Comparison of ENCODE assay signal across 1 cellular context in the genomic region with DNA sequence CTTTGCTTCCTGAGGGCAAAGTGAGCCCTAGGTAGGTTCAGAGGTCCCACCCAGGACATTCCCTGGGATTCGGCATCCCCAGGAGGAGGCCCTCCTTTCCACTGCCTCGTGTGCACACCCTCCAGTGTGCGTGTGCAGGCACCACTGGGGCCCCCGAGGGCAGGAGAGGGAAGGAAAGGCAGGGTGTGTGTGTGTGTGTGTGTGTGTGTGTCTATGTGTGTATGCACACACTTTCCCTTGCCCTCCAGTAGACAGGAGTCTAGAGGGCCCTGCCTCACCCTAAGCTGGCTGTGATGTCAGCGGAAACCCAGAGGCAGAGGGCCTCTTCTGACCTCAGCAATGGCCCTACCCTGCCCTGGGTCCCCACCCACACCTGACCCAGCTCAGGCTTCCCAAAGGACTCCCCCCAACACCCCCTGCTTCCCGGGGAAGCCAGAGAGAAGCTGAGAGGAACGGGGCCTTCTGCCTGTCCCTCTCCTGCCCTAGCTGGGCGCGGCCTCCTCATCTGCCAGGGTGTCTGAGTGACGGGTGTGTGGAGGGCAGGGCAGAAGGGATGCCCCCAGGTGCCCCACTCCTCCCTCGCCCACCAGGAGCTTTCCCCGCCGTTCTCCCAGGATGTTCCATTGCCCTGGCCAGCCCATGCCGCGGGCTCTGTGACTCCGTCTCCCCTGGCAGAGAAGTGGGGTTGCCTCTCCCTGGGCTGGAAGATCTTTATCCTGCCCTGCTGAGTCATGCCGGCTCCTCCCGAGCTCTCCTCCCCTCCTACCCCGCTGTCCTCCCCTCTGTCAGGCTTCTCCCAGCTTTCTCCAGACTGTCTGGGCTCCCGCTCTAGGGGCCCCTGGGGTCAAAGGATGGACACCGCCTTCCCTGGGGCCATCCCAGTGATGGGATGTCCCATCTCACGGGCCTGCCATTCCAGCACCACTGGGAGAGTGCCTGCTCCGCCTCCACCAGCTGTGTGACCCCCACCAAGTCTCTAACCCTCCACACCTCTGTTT.
TF ChIP-seq lines count a peak whose summit lies in the region.

No MANE protein-coding gene starts in this region.

TF ChIP-seq in HepG2, 621 proteins besides CTCF, POLR2A, EP300 and RAD21:
- no peak for TF ChIP-seq ELF4 (CRISPR knock-in tag; IDR thresholded peaks at IDR 0.05; ENCODE audit: borderline replicate concordance)
- no peak for TF ChIP-seq DMAP1 (CRISPR knock-in tag; IDR thresholded peaks at IDR 0.05)
- TF ChIP-seq, protein P1, sequence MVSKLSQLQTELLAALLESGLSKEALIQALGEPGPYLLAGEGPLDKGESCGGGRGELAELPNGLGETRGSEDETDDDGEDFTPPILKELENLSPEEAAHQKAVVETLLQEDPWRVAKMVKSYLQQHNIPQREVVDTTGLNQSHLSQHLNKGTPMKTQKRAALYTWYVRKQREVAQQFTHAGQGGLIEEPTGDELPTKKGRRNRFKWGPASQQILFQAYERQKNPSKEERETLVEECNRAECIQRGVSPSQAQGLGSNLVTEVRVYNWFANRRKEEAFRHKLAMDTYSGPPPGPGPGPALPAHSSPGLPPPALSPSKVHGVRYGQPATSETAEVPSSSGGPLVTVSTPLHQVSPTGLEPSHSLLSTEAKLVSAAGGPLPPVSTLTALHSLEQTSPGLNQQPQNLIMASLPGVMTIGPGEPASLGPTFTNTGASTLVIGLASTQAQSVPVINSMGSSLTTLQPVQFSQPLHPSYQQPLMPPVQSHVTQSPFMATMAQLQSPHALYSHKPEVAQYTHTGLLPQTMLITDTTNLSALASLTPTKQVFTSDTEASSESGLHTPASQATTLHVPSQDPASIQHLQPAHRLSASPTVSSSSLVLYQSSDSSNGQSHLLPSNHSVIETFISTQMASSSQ (IDR thresholded peaks at IDR 0.05; ENCODE audit: low read depth), result no peak
- TF ChIP-seq, protein P1 (CRISPR knock-in tag; IDR thresholded peaks at IDR 0.05; ENCODE audit: borderline replicate concordance), result no peak
- no peak for TF ChIP-seq ZNF614 (CRISPR knock-in tag; IDR thresholded peaks at IDR 0.05; ENCODE audit: borderline replicate concordance)
- TF ChIP-seq ZNF253 (CRISPR knock-in tag; IDR thresholded peaks at IDR 0.05; ENCODE audit: borderline replicate concordance), result no peak
- TF ChIP-seq FOSL2 (CRISPR knock-in tag; IDR thresholded peaks at IDR 0.05), result peak; percentile 45; the same call in 1 of the 2 replicates
- peak; percentile 88 for TF ChIP-seq ZNF263 (CRISPR knock-in tag; IDR thresholded peaks at IDR 0.05)
- TF ChIP-seq, protein P2, sequence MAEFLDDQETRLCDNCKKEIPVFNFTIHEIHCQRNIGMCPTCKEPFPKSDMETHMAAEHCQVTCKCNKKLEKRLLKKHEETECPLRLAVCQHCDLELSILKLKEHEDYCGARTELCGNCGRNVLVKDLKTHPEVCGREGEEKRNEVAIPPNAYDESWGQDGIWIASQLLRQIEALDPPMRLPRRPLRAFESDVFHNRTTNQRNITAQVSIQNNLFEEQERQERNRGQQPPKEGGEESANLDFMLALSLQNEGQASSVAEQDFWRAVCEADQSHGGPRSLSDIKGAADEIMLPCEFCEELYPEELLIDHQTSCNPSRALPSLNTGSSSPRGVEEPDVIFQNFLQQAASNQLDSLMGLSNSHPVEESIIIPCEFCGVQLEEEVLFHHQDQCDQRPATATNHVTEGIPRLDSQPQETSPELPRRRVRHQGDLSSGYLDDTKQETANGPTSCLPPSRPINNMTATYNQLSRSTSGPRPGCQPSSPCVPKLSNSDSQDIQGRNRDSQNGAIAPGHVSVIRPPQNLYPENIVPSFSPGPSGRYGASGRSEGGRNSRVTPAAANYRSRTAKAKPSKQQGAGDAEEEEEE (CRISPR knock-in tag; IDR thresholded peaks at IDR 0.05; ENCODE audit: borderline replicate concordance), result no peak
- no peak for TF ChIP-seq ATM (IDR thresholded peaks at IDR 0.05; ENCODE audit: borderline replicate concordance)
- 0 out of 2 replicates have a peak, but pooled peaks have one; percentile 69 for TF ChIP-seq HNRNPL (IDR thresholded peaks at IDR 0.05; ENCODE audit: low read depth, low read length)
- TF ChIP-seq ZBTB21 (CRISPR knock-in tag; IDR thresholded peaks at IDR 0.05), result peak; percentile 44; the same call in 1 of the 2 replicates
- no peak for TF ChIP-seq TEAD2 (CRISPR knock-in tag; IDR thresholded peaks at IDR 0.05)
- no peak for TF ChIP-seq ZBTB7B (CRISPR knock-in tag; IDR thresholded peaks at IDR 0.05)
- no peak for TF ChIP-seq GTF3A (CRISPR knock-in tag; conservative IDR thresholded peaks at IDR 0.05)
- TF ChIP-seq, protein P3, sequence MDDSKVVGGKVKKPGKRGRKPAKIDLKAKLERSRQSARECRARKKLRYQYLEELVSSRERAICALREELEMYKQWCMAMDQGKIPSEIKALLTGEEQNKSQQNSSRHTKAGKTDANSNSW (CRISPR knock-in tag; IDR thresholded peaks at IDR 0.05; ENCODE audit: borderline replicate concordance), result no peak
- TF ChIP-seq ZNF431 (CRISPR knock-in tag; IDR thresholded peaks at IDR 0.05; ENCODE audit: borderline replicate concordance, low read depth), result no peak
- TF ChIP-seq RBM22 (optimal IDR thresholded peaks at IDR 0.05; ENCODE audit: low read length), result no peak
- no peak for TF ChIP-seq BRCA1 (CRISPR knock-in tag; IDR thresholded peaks at IDR 0.05)
- TF ChIP-seq ZSCAN21 (CRISPR knock-in tag; IDR thresholded peaks at IDR 0.05; ENCODE audit: borderline replicate concordance), result no peak
- TF ChIP-seq ZNF468 (CRISPR knock-in tag; IDR thresholded peaks at IDR 0.05), result no peak
- TF ChIP-seq REL (CRISPR knock-in tag; conservative IDR thresholded peaks at IDR 0.05), result no peak
- TF ChIP-seq, protein P4, sequence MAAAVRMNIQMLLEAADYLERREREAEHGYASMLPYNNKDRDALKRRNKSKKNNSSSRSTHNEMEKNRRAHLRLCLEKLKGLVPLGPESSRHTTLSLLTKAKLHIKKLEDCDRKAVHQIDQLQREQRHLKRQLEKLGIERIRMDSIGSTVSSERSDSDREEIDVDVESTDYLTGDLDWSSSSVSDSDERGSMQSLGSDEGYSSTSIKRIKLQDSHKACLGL (CRISPR knock-in tag; IDR thresholded peaks at IDR 0.05), result no peak
- TF ChIP-seq PTBP1 (IDR thresholded peaks at IDR 0.05; ENCODE audit: low read depth, low read length, poor library complexity, severe bottlenecking), result no peak
- TF ChIP-seq, protein P5, sequence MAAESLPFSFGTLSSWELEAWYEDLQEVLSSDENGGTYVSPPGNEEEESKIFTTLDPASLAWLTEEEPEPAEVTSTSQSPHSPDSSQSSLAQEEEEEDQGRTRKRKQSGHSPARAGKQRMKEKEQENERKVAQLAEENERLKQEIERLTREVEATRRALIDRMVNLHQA (CRISPR knock-in tag; IDR thresholded peaks at IDR 0.05), result no peak
- TF ChIP-seq FOXA1 (IDR thresholded peaks at IDR 0.05), result no peak
- no peak for TF ChIP-seq FOXA1 (CRISPR knock-in tag; IDR thresholded peaks at IDR 0.05)
- TF ChIP-seq, protein P6, sequence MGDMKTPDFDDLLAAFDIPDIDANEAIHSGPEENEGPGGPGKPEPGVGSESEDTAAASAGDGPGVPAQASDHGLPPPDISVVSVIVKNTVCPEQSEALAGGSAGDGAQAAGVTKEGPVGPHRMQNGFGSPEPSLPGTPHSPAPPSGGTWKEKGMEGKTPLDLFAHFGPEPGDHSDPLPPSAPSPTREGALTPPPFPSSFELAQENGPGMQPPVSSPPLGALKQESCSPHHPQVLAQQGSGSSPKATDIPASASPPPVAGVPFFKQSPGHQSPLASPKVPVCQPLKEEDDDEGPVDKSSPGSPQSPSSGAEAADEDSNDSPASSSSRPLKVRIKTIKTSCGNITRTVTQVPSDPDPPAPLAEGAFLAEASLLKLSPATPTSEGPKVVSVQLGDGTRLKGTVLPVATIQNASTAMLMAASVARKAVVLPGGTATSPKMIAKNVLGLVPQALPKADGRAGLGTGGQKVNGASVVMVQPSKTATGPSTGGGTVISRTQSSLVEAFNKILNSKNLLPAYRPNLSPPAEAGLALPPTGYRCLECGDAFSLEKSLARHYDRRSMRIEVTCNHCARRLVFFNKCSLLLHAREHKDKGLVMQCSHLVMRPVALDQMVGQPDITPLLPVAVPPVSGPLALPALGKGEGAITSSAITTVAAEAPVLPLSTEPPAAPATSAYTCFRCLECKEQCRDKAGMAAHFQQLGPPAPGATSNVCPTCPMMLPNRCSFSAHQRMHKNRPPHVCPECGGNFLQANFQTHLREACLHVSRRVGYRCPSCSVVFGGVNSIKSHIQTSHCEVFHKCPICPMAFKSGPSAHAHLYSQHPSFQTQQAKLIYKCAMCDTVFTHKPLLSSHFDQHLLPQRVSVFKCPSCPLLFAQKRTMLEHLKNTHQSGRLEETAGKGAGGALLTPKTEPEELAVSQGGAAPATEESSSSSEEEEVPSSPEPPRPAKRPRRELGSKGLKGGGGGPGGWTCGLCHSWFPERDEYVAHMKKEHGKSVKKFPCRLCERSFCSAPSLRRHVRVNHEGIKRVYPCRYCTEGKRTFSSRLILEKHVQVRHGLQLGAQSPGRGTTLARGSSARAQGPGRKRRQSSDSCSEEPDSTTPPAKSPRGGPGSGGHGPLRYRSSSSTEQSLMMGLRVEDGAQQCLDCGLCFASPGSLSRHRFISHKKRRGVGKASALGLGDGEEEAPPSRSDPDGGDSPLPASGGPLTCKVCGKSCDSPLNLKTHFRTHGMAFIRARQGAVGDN (CRISPR knock-in tag; IDR thresholded peaks at IDR 0.05), result peak; percentile 12
- TF ChIP-seq NR2F1 (CRISPR knock-in tag; IDR thresholded peaks at IDR 0.05), result no peak
- TF ChIP-seq ATRX (CRISPR knock-in tag; IDR thresholded peaks at IDR 0.05; ENCODE audit: borderline replicate concordance), result no peak
TF ChIP-seq in HepG2: peak in this region for 5.
